ENCODE assay signal across 15 cellular contexts in genomic region chr14:99224116-99224910, GRCh38. TPM values are rescaled to one million over a fixed set of nuclear protein-coding genes. Genes with fewer than 3 reads are reported as not detected.
DNase-seq lines count a peak whose midpoint lies in the region; ATAC-seq and TF ChIP-seq lines count a peak whose summit lies in the region.
"Had no signal": no experiment of that assay in that cellular context is flagged by ENCODE, and none has a peak within 500 bp of the region (broad histone marks: within the 10 kb centered on the region; RNA-seq: fewer than 3 reads in every experiment).

No MANE protein-coding gene starts in this region.

- H3K27me3 Mint-ChIP-seq in CD8-positive, alpha-beta T cell (ENCODE audit: low read depth) = no peaks in the 10 kb centered on the region
- no peaks in the 10 kb centered on the region for H3K27me3 Mint-ChIP-seq in activated T-helper 2 cell treated with anti-CD3 and anti-CD28 coated beads, Interferon-gamma antibody, Interleukin-2, Interleukin-4, amounts not matched to agents 10 μg/mL and 5 μg/mL and 100 μg/mL, durations not matched to agents 14 hours and 24 hours and 36 hours (ENCODE audit: low read depth)

- no peak for TF ChIP-seq CTCF in CD8-positive, alpha-beta T cell (IDR thresholded peaks at IDR 0.05)
- TF ChIP-seq CTCF in coronary artery (IDR thresholded peaks at IDR 0.05) = no peak

- no peaks in the 10 kb centered on the region for H3K9me3 Mint-ChIP-seq in CD8-positive, alpha-beta T cell
- no peaks in the 10 kb centered on the region for H3K9me3 Mint-ChIP-seq in activated T-helper 2 cell treated with anti-CD3 and anti-CD28 coated beads, Interferon-gamma antibody, Interleukin-2, Interleukin-4, amounts not matched to agents 10 μg/mL and 5 μg/mL and 100 μg/mL, durations not matched to agents 14 hours and 24 hours and 36 hours
- H3K9me3 Mint-ChIP-seq: mesothelial cell of epicardium had no signal

- H3K4me3 Mint-ChIP-seq in CD8-positive, alpha-beta T cell = peak overlapping the region; percentile 54
- no peak overlapping the region for H3K4me3 Mint-ChIP-seq in activated T-helper 2 cell treated with anti-CD3 and anti-CD28 coated beads, Interferon-gamma antibody, Interleukin-2, Interleukin-4, amounts not matched to agents 10 μg/mL and 5 μg/mL and 100 μg/mL, durations not matched to agents 14 hours and 24 hours and 36 hours (ENCODE audit: low read depth)
- H3K4me3 Mint-ChIP-seq: mesothelial cell of epicardium had no signal

- no peak overlapping the region for H2BK5ac ChIP-seq in mesendoderm (ENCODE audit: low read length)

- DNase-seq in CD8-positive, alpha-beta T cell = no peak
- DNase-seq in H7 (peak; percentile 84), mesendoderm (peak; percentile 76), coronary artery (ENCODE audit: low spot score) (no peak), NCI-H524 treated with DMSO at 0.1 percent for 48 hours (lab: John Stamatoyannopoulos, UW) (no peak)
- DNase-seq in activated T-helper 2 cell treated with anti-CD3 and anti-CD28 coated beads, Interferon-gamma antibody, Interleukin-2, Interleukin-4, amounts not matched to agents 10 μg/mL and 5 μg/mL and 100 μg/mL, durations not matched to agents 14 hours and 24 hours and 36 hours (ENCODE audit: low spot score) = no peak
- DNase-seq: amniotic stem cell; DMS79; islet precursor cell; NCI-H1092 treated with DMSO at 0.1 percent for 48 hours; stimulated activated naive CD4-positive, alpha-beta T cell had no signal

- H3K56ac ChIP-seq in mesendoderm (ENCODE audit: low read length) = no peak overlapping the region

- H3K79me1 ChIP-seq in mesendoderm (ENCODE audit: low read length) = peaks cover 49% of the 10 kb centered on the region

- no peak overlapping the region for H2AK5ac ChIP-seq in mesendoderm (ENCODE audit: low read length)

- no peak overlapping the region for H2BK15ac ChIP-seq in mesendoderm (replicated peaks; ENCODE audit: low read depth)

- H2BK120ac ChIP-seq in mesendoderm (ENCODE audit: low read depth, low read length) = no peak overlapping the region

- H4K5ac ChIP-seq in mesendoderm (ENCODE audit: low read length) = no peak overlapping the region

- H3K4me1 Mint-ChIP-seq in CD8-positive, alpha-beta T cell (ENCODE audit: low read depth) = peaks cover 92% of the 10 kb centered on the region
- peaks cover 83% of the 10 kb centered on the region for H3K4me1 Mint-ChIP-seq in activated T-helper 2 cell treated with anti-CD3 and anti-CD28 coated beads, Interferon-gamma antibody, Interleukin-2, Interleukin-4, amounts not matched to agents 10 μg/mL and 5 μg/mL and 100 μg/mL, durations not matched to agents 14 hours and 24 hours and 36 hours (ENCODE audit: low read depth)

- no CpG with 5 or more reads among the region's 12 CpGs for WGBS in mesendoderm (ENCODE audit: extremely low coverage, insufficient coverage, low lambda C conversion rate)

- H3K36me3 Mint-ChIP-seq in CD8-positive, alpha-beta T cell = peaks cover 87% of the 10 kb centered on the region
- peaks cover 86% of the 10 kb centered on the region for H3K36me3 Mint-ChIP-seq in activated T-helper 2 cell treated with anti-CD3 and anti-CD28 coated beads, Interferon-gamma antibody, Interleukin-2, Interleukin-4, amounts not matched to agents 10 μg/mL and 5 μg/mL and 100 μg/mL, durations not matched to agents 14 hours and 24 hours and 36 hours (ENCODE audit: low read depth)
- H3K36me3 Mint-ChIP-seq: mesothelial cell of epicardium had no signal

- ATAC-seq in CD8-positive, alpha-beta T cell = peak; percentile 9
- ATAC-seq in GM21360 (IDR thresholded peaks at IDR 0.05; ENCODE audit: unreplicated experiment) = no peak

- H3K4me3 ChIP-seq in CD8-positive, alpha-beta T cell (ENCODE audit: low read depth, low read length) = peak overlapping the region; percentile 3
- H3K4me3 ChIP-seq in H7 (ENCODE audit: insufficient read depth, low read depth, low read length) (no peak overlapping the region), mesendoderm (ENCODE audit: low read length) (no peak overlapping the region), coronary artery (no peak overlapping the region)
- H3K4me3 ChIP-seq: BLaER1 had no signal

- intact Hi-C loops in CD8-positive, alpha-beta T cell (cut with DNase I, micrococcal nuclease) = no loop called here
- intact Hi-C loops in activated T-helper 2 cell treated with anti-CD3 and anti-CD28 coated beads, Interferon-gamma antibody, Interleukin-2, Interleukin-4, amounts not matched to agents 10 μg/mL and 5 μg/mL and 100 μg/mL, durations not matched to agents 14 hours and 24 hours and 36 hours (cut with micrococcal nuclease) = no loop called here

- H3K27me3 ChIP-seq in CD8-positive, alpha-beta T cell (ENCODE audit: insufficient read depth, low read length) = no peaks in the 10 kb centered on the region
- no peaks in the 10 kb centered on the region for H3K27me3 ChIP-seq in H7 (ENCODE audit: control insufficient read depth, insufficient read depth, low read length)
- H3K27me3 ChIP-seq in mesendoderm (ENCODE audit: insufficient read depth, low read length, poor library complexity) = no peaks in the 10 kb centered on the region
- H3K27me3 ChIP-seq: BLaER1 had no signal

- POLR2A ChIA-PET in CD8-positive, alpha-beta T cell (lab: Charles Lee) = interaction anchor here (0.7 to 63.2 kb wide), 3 partner anchors 7 to 1250 kb away, joined by 3 to 2179 read pairs (median 2179); partner anchors contain the start of gene BCL11B

- H3K23ac ChIP-seq in mesendoderm (ENCODE audit: low read length) = no peak overlapping the region

- H3K18ac ChIP-seq in mesendoderm (ENCODE audit: low read length) = no peak overlapping the region

- H3K9ac ChIP-seq in mesendoderm (ENCODE audit: low read length) = no peak overlapping the region
- H3K9ac ChIP-seq: BLaER1 had no signal

- peak overlapping the region; percentile 6 for H3K27ac ChIP-seq in CD8-positive, alpha-beta T cell (ENCODE audit: low read depth, low read length)
- H3K27ac ChIP-seq in mesendoderm (ENCODE audit: low read depth, low read length) (no peak overlapping the region), coronary artery (no peak overlapping the region)
- H3K27ac ChIP-seq: BLaER1, epithelial cell of prostate had no signal

- H3K79me2 ChIP-seq in mesendoderm (ENCODE audit: control insufficient read depth, insufficient read depth, low read length) = peaks cover 50% of the 10 kb centered on the region

- no peak overlapping the region for H3K4me2 ChIP-seq in mesendoderm (ENCODE audit: low read length)
- H3K4me2 ChIP-seq: BLaER1 had no signal

- no peaks in the 10 kb centered on the region for H3K9me3 ChIP-seq in CD8-positive, alpha-beta T cell (ENCODE audit: low read length)
- H3K9me3 ChIP-seq: BLaER1 had no signal

- H3K27ac Mint-ChIP-seq in CD8-positive, alpha-beta T cell = peak overlapping the region; percentile 99
- H3K27ac Mint-ChIP-seq in activated T-helper 2 cell treated with anti-CD3 and anti-CD28 coated beads, Interferon-gamma antibody, Interleukin-2, Interleukin-4, amounts not matched to agents 10 μg/mL and 5 μg/mL and 100 μg/mL, durations not matched to agents 14 hours and 24 hours and 36 hours = peak overlapping the region; percentile 82
- H3K27ac Mint-ChIP-seq: mesothelial cell of epicardium had no signal

- no peak overlapping the region for H4K8ac ChIP-seq in mesendoderm (ENCODE audit: low read depth, low read length)

- CTCF ChIA-PET in CD8-positive, alpha-beta T cell (lab: Charles Lee) = interaction anchor here (0.9 to 21.1 kb wide), 11 partner anchors 10 to 1085 kb away, joined by 3 to 284 read pairs (median 4); no protein-coding TSS in a partner anchor

- H3K4ac ChIP-seq in mesendoderm (ENCODE audit: low read depth, low read length) = no peak overlapping the region

- H3K36me3 ChIP-seq in CD8-positive, alpha-beta T cell (ENCODE audit: insufficient read depth, low read length) = peaks cover 54% of the 10 kb centered on the region
- H3K36me3 ChIP-seq in H7 (replicated peaks; ENCODE audit: control insufficient read depth, insufficient read depth, low read length) = no peaks in the 10 kb centered on the region
- no peaks in the 10 kb centered on the region for H3K36me3 ChIP-seq in mesendoderm (ENCODE audit: control insufficient read depth, insufficient read depth, low read length)

- H3K4me1 ChIP-seq in CD8-positive, alpha-beta T cell (ENCODE audit: insufficient read depth, low read length) = peaks cover 95% of the 10 kb centered on the region
- H3K4me1 ChIP-seq in mesendoderm (ENCODE audit: control insufficient read depth, low read depth, low read length) = no peaks in the 10 kb centered on the region

RNA-seq across cellular contexts. Expression of gene BCL11B, which starts 47.7 kb away (rescaled TPM):
- total RNA-seq in CD8-positive, alpha-beta T cell = 100 to 1,000 TPM; 273 to 284 TPM
- total RNA-seq in H7 (2014; rRNA removed; shearing (Covaris generic)) = 5.7 and 6.1 TPM in 2 replicates
- 34.1 and 34.9 TPM in 2 replicates for total RNA-seq in activated T-helper 2 cell treated with anti-CD3 and anti-CD28 coated beads, Interferon-gamma antibody, Interleukin-2, Interleukin-4, amounts not matched to agents 10 μg/mL and 5 μg/mL and 100 μg/mL, durations not matched to agents 14 hours and 24 hours and 36 hours
- polyA plus RNA-seq in mesendoderm (2013, experiment 1 of 2) = 2.8 TPM
- polyA plus RNA-seq in mesendoderm (2013, experiment 2 of 2) = 2.5 TPM

Comparison
In these comparisons a context has a peak if more than half of its experiments do, and no peak if none do; other contexts are left out.
1. DNase-seq: peak in H7 (single experiment) and mesendoderm (single experiment); none in CD8-positive, alpha-beta T cell (0 of 7), activated T-helper 2 cell treated with anti-CD3 and anti-CD28 coated beads, Interferon-gamma antibody, Interleukin-2, Interleukin-4, amounts not matched to agents 10 μg/mL and 5 μg/mL and 100 μg/mL, durations not matched to agents 14 hours and 24 hours and 36 hours (single experiment), coronary artery (single experiment) and NCI-H524 treated with DMSO at 0.1 percent for 48 hours (single experiment).